Comparison of ENCODE assay signal across 13 cellular contexts in genomic region chr10:5887641-5888040, GRCh38. TPM values are rescaled to one million over a fixed set of nuclear protein-coding genes. Genes with fewer than 3 reads are reported as not detected.
DNase-seq lines count a peak whose midpoint lies in the region; ATAC-seq, FAIRE-seq and TF ChIP-seq lines count a peak whose summit lies in the region.
"Had no signal": no experiment of that assay in that cellular context is flagged by ENCODE, and none has a peak within 500 bp of the region (broad histone marks: within the 10 kb centered on the region; RNA-seq: fewer than 3 reads in every experiment).

No MANE protein-coding gene starts in this region.

- H3K9ac ChIP-seq in Karpas-422 (ENCODE audit: low read length) (peak overlapping the region; percentile 98), H1 (replicated peaks in 1 of 4; ENCODE audit: extremely low read depth in 1 of 4, low read depth in 3 of 4, low read length in 3 of 4) (no peak overlapping the region)

- CTCF ChIA-PET in H1 (lab: Charles Lee; ENCODE audit: partially characterized antibody): interaction anchor here (0.6 to 4.2 kb wide), 2 partner anchors 14 to 1692 kb away, joined by 3 to 25 read pairs; no protein-coding TSS in a partner anchor

- H4K5ac ChIP-seq in H1 (ENCODE audit: insufficient read length, low read depth, low read length): no peak overlapping the region

- H3K9me3 Mint-ChIP-seq in activated T-cell treated with anti-CD3 and anti-CD28 coated beads, Interleukin-2, amount 50 U/mL, for 4 hours: no peaks in the 10 kb centered on the region

- intact Hi-C loops in spleen (cut with DNase I; ENCODE audit: low total_unique reads) (no loop called here), testis (cut with DNase I; ENCODE audit: low total_unique reads) (no loop called here)

- H2BK5ac ChIP-seq in H1 (ENCODE audit: low read depth, low read length): no peak overlapping the region

- TF ChIP-seq POLR2A in H1 (IDR thresholded peaks at IDR 0.05; ENCODE audit: control extremely low read depth in 1 of 2, low read depth in 2 of 2, low read length in 2 of 2) (no peak), spleen (IDR thresholded peaks at IDR 0.05) (no peak), testis (IDR thresholded peaks at IDR 0.05) (no peak)

- H3K79me1 ChIP-seq in H1 (ENCODE audit: low read depth, low read length): peaks cover 21% of the 10 kb centered on the region

- peak overlapping the region; percentile 90 for H3K4me3 Mint-ChIP-seq in activated T-cell treated with anti-CD3 and anti-CD28 coated beads, Interleukin-2, amount 50 U/mL, for 4 hours

- peaks cover 33% of the 10 kb centered on the region for H3K36me3 Mint-ChIP-seq in activated T-cell treated with anti-CD3 and anti-CD28 coated beads, Interleukin-2, amount 50 U/mL, for 4 hours (ENCODE audit: insufficient read depth)

- H3K4me3 ChIP-seq in Karpas-422 (ENCODE audit: low read length) (peak overlapping the region; percentile 73; the same call in 1 of the 2 replicates), H1 (ENCODE audit: extremely low read depth in 1 of 4, insufficient read depth in 2 of 4, low read depth in 3 of 4, low read length in 4 of 4) (peak overlapping the region in 1 of 4 experiments; percentile 98; a peak in 1 of 8 replicates), spleen (peak overlapping the region in 1 of 8 donors; percentile 94), testis (no peak overlapping the region)

- no peak for DNase-seq in activated T-cell treated with anti-CD3 and anti-CD28 coated beads, Interleukin-2, amount 50 U/mL, for 4 hours
- DNase-seq in activated T-cell treated with anti-CD3 and anti-CD28 coated beads, Interleukin-2, amount 50 U/mL, for 1 hour: no peak
- DNase-seq in Karpas-422: no peak
- DNase-seq in H1 (ENCODE audit: low read depth in 1 of 2, low spot score in 2 of 2): no peak
- DNase-seq in spleen: peak; percentile 50
- no peak for DNase-seq in testis
- DNase-seq in DMS 273 treated with DMSO at 0.1 percent for 48 hours (lab: John Stamatoyannopoulos, UW): no peak
- DNase-seq: left lung, NCI-H1436 treated with DMSO at 0.1 percent for 48 hours had no signal

- peaks cover 13% of the 10 kb centered on the region for H3K23me2 ChIP-seq in H1 (ENCODE audit: low read depth, low read length)

- H3K56ac ChIP-seq in H1 (replicated peaks; ENCODE audit: insufficient read length, low read depth, low read length): no peak overlapping the region

- FAIRE-seq in H1 (lab: Jason Lieb, UNC): no peak
- FAIRE-seq: bronchial epithelial cell, endometrium, TTC549 had no signal

- H3K27me3 ChIP-seq in Karpas-422 (ENCODE audit: low read length): no peaks in the 10 kb centered on the region
- no peaks in the 10 kb centered on the region for H3K27me3 ChIP-seq in H1 (replicated peaks in 1 of 4; ENCODE audit: control insufficient read depth in 3 of 4, extremely low read depth in 1 of 4, insufficient read depth in 3 of 4, low read length in 3 of 4)
- H3K27me3 ChIP-seq in spleen (replicated peaks in 1 of 7): no peaks in the 10 kb centered on the region
- no peaks in the 10 kb centered on the region for H3K27me3 ChIP-seq in testis
- H3K27me3 ChIP-seq: left lung had no signal

- no peaks in the 10 kb centered on the region for H3K9me3 ChIP-seq in Karpas-422 (ENCODE audit: low read length)
- no peaks in the 10 kb centered on the region for H3K9me3 ChIP-seq in H1 (ENCODE audit: insufficient read depth in 2 of 2, low read depth in 1 of 2, low read length in 1 of 2)
- H3K9me3 ChIP-seq in spleen: no peaks in the 10 kb centered on the region
- H3K9me3 ChIP-seq in testis: no peaks in the 10 kb centered on the region
- H3K9me3 ChIP-seq: left lung had no signal

- peaks cover 56% of the 10 kb centered on the region for H3K79me2 ChIP-seq in Karpas-422 (ENCODE audit: low read length)
- H3K79me2 ChIP-seq in H1 (ENCODE audit: control insufficient read depth in 1 of 2, insufficient read depth in 2 of 2, low read length in 2 of 2): peaks cover 8 to 35% of the 10 kb centered on the region in 2 experiments

- no peak overlapping the region for H2BK15ac ChIP-seq in H1 (ENCODE audit: low read length)

- peaks cover 34% of the 10 kb centered on the region for H3K4me1 Mint-ChIP-seq in activated T-cell treated with anti-CD3 and anti-CD28 coated beads, Interleukin-2, amount 50 U/mL, for 4 hours (ENCODE audit: low read depth)

- H3K9me2 ChIP-seq in Karpas-422 (replicated peaks; ENCODE audit: insufficient read depth, low read length): no peaks in the 10 kb centered on the region

- no peak for TF ChIP-seq EP300 in H1 (IDR thresholded peaks at IDR 0.05; ENCODE audit: borderline replicate concordance in 1 of 2, low read depth in 2 of 2, low read length in 2 of 2)

- peak overlapping the region; percentile 89 for H3K4me2 ChIP-seq in Karpas-422 (ENCODE audit: low read depth, low read length, poor library complexity, severe bottlenecking)
- H3K4me2 ChIP-seq in H1 (ENCODE audit: insufficient read depth in 1 of 2, low read depth in 2 of 2, low read length in 2 of 2): peak overlapping the region; percentile 96 to 100; a peak in 2 of 4 replicates

- WGBS in H1 (ENCODE audit: extremely low coverage in 1 of 2, insufficient coverage in 1 of 2, insufficient read length in 1 of 2, insufficient replicate concordance in 2 of 2, low coverage in 1 of 2, low lambda C conversion rate in 2 of 2, missing lambda C conversion rate in 1 of 2), 2 experiments: 94% methylated on average over 4 of the region's 8 CpGs; no CpG with 5 or more reads in 1 of the 2 experiments
- 93 to 97% (median 95%) methylated on average over 8 of the region's 8 CpGs for WGBS in spleen, 5 donors
- 67 to 73% methylated on average over 8 of the region's 8 CpGs for WGBS in testis, 2 donors

- no peak overlapping the region for H2BK120ac ChIP-seq in H1 (replicated peaks; ENCODE audit: low read depth, low read length)

- H3K23ac ChIP-seq in H1 (ENCODE audit: insufficient read length): no peak overlapping the region

- POLR2A ChIA-PET in H1 (lab: Charles Lee; ENCODE audit: partially characterized antibody): interaction anchor here (1.5 to 4.4 kb wide), 4 partner anchors 14 to 77 kb away, joined by 4 to 17 read pairs (median 15); no protein-coding TSS in a partner anchor

- H3K27ac ChIP-seq in Karpas-422 (ENCODE audit: low read length) (no peak overlapping the region), H1 (ENCODE audit: low read depth, low read length) (no peak overlapping the region), spleen (no peak overlapping the region), testis (no peak overlapping the region)
- H3K27ac ChIP-seq: left lung had no signal

- H4K8ac ChIP-seq in H1 (ENCODE audit: extremely low read depth, insufficient read depth, low read length): no peak overlapping the region

- no peak overlapping the region for H2BK12ac ChIP-seq in H1 (ENCODE audit: low read depth, low read length)

- no peak for TF ChIP-seq RAD21 in H1 (IDR thresholded peaks at IDR 0.05 in 1 of 2, conservative IDR thresholded peaks at IDR 0.05 in 1 of 2; ENCODE audit: low read depth in 2 of 2, low read length in 2 of 2)

- H3K36me3 ChIP-seq in Karpas-422 (ENCODE audit: insufficient read depth, low read length): peaks cover 29% of the 10 kb centered on the region
- H3K36me3 ChIP-seq in H1 (ENCODE audit: control insufficient read depth in 2 of 4, insufficient read depth in 4 of 4, low read length in 3 of 4): peaks cover 9 to 44% (median 19%) of the 10 kb centered on the region in 4 experiments; a peak in 7 of 8 replicates
- H3K36me3 ChIP-seq in spleen: peaks cover 0 to 38% (median 13%) of the 10 kb centered on the region in 6 donors
- H3K36me3 ChIP-seq in testis (ENCODE audit: low read depth, missing control alignments): no peaks in the 10 kb centered on the region

- no peak overlapping the region for H2AK5ac ChIP-seq in H1 (ENCODE audit: low read depth, low read length)

- no peak overlapping the region for H3K14ac ChIP-seq in H1 (ENCODE audit: insufficient read length)

- no peak overlapping the region for H3K18ac ChIP-seq in H1 (ENCODE audit: extremely low read depth, low read length)

- no peak overlapping the region for H3K4ac ChIP-seq in H1 (replicated peaks; ENCODE audit: insufficient read length, low read depth, low read length)

- H2BK20ac ChIP-seq in H1 (ENCODE audit: low read length): no peak overlapping the region

- H3K27me3 Mint-ChIP-seq in activated T-cell treated with anti-CD3 and anti-CD28 coated beads, Interleukin-2, amount 50 U/mL, for 4 hours (ENCODE audit: low read depth): no peaks in the 10 kb centered on the region

- no peak for TF ChIP-seq CTCF in H1 (IDR thresholded peaks at IDR 0.05; ENCODE audit: control extremely low read depth in 1 of 3, insufficient read depth in 1 of 3, low read depth in 1 of 3, low read length in 3 of 3)
- no peak for TF ChIP-seq CTCF in spleen (IDR thresholded peaks at IDR 0.05 in 8 of 11, conservative IDR thresholded peaks at IDR 0.05 in 3 of 11)
- no peak for TF ChIP-seq CTCF in testis (IDR thresholded peaks at IDR 0.05)

- H2AFZ ChIP-seq in Karpas-422 (ENCODE audit: low read length): no peak overlapping the region
- no peak overlapping the region for H2AFZ ChIP-seq in H1 (ENCODE audit: low read length)

- no peak overlapping the region for H4K91ac ChIP-seq in H1 (replicated peaks; ENCODE audit: insufficient read length, low read length)

- no peak for ATAC-seq in activated T-cell treated with anti-CD3 and anti-CD28 coated beads, Interleukin-2, amount 50 U/mL, for 4 hours
- no peak for ATAC-seq in GM21717 (IDR thresholded peaks at IDR 0.05; ENCODE audit: unreplicated experiment)
- ATAC-seq: left lung had no signal

- peaks cover 11% of the 10 kb centered on the region; the same call in 1 of the 2 replicates for H4K20me1 ChIP-seq in Karpas-422 (ENCODE audit: insufficient read depth, low read depth, low read length)
- peaks cover 9 to 15% of the 10 kb centered on the region in 2 experiments for H4K20me1 ChIP-seq in H1 (replicated peaks in 1 of 2; ENCODE audit: control insufficient read depth in 1 of 2, insufficient read depth in 2 of 2, low read length in 2 of 2)

- H3K4me1 ChIP-seq in Karpas-422 (ENCODE audit: low read length) (peaks cover 29% of the 10 kb centered on the region), H1 (replicated peaks in 1 of 4; ENCODE audit: control insufficient read depth in 3 of 4, insufficient read depth in 4 of 4, low read length in 3 of 4) (peaks cover 5 to 14% (median 5%) of the 10 kb centered on the region in 4 experiments; a peak in 6 of 7 replicates), spleen (peaks cover 17 to 58% (median 42%) of the 10 kb centered on the region in 6 donors), testis (peaks cover 35% of the 10 kb centered on the region)

RNA-seq across cellular contexts. Expression of gene ANKRD16, which starts 2.1 kb away (rescaled TPM):
- total RNA-seq in activated T-cell treated with anti-CD3 and anti-CD28 coated beads, Interleukin-2, amount 50 U/mL, for 4 hours: 10 to 100 TPM in 2 of 3 donors, 1 to 10 TPM in 1; 9.6 to 11.9 (median 10.3) TPM
- total RNA-seq in Karpas-422 (2014; rRNA removed; shearing (Covaris generic); ENCODE audit: low replicate concordance): 12.8 and 29.5 TPM in 2 replicates
- total RNA-seq in H1 (2021; fragmentation: NEBNext Ultra II Directional; extraction: Animal tissue kit (Norgen Biotek cat#: 25700)): 7.7 and 8.2 TPM in 2 replicates
- polyA plus RNA-seq in H1 (2011; rRNA removed): 12.7 and 14.2 TPM in 2 replicates
- polyA plus RNA-seq in H1 (2011; cell fraction: cytosol; rRNA removed): 12.0 TPM
- polyA plus RNA-seq in H1 (2011; cell fraction: nucleus; rRNA removed): 29.1 TPM
- 4.8 to 9.1 TPM (median 8.1 TPM) in 4 replicates for polyA plus RNA-seq in H1 (2012, experiment 1 of 2)
- polyA plus RNA-seq in H1 (2012, experiment 2 of 2): 4.8 TPM
- 5.5 TPM for polyA plus RNA-seq in H1 (2013, experiment 1 of 2)
- polyA plus RNA-seq in H1 (2013, experiment 2 of 2): 5.1 TPM
- polyA minus RNA-seq in H1 (2011; rRNA and poly(A)+ RNA removed): 19.9 and 35.7 TPM in 2 replicates
- 10.9 TPM for polyA minus RNA-seq in H1 (2011; cell fraction: cytosol; rRNA and poly(A)+ RNA removed)
- 28.6 TPM for polyA minus RNA-seq in H1 (2011; cell fraction: nucleus; rRNA and poly(A)+ RNA removed)
- 10 to 100 TPM in 1 of 7 donors, 1 to 10 TPM in 6; 5.8 to 10.5 (median 6.8) TPM for total RNA-seq in spleen
- 1 to 10 TPM; 2.7 to 5.1 (median 4.3) TPM for polyA plus RNA-seq in spleen
- 10 to 100 TPM; 30.3 to 32.1 TPM for total RNA-seq in testis
- polyA plus RNA-seq in testis (ENCODE audit: insufficient read depth, low read depth, low replicate concordance): 14.2 TPM

RNA-seq across cellular contexts. Expression of gene FBH1, which starts 2.4 kb away (rescaled TPM):
- 10 to 100 TPM; 61.2 to 67.9 (median 62.7) TPM for total RNA-seq in activated T-cell treated with anti-CD3 and anti-CD28 coated beads, Interleukin-2, amount 50 U/mL, for 4 hours
- total RNA-seq in Karpas-422 (2014; rRNA removed; shearing (Covaris generic); ENCODE audit: low replicate concordance): 61.9 and 90.1 TPM in 2 replicates
- total RNA-seq in H1 (2021; fragmentation: NEBNext Ultra II Directional; extraction: Animal tissue kit (Norgen Biotek cat#: 25700)): 49.0 and 51.8 TPM in 2 replicates
- polyA plus RNA-seq in H1 (2011; rRNA removed) (31.1 and 42.2 TPM in 2 replicates), spleen (10 to 100 TPM; 33.4 to 47.8 (median 40.9) TPM), testis (ENCODE audit: insufficient read depth, low read depth, low replicate concordance) (91.6 TPM)
- polyA plus RNA-seq in H1 (2011; cell fraction: cytosol; rRNA removed): 40.1 TPM
- 131 TPM for polyA plus RNA-seq in H1 (2011; cell fraction: nucleus; rRNA removed)
- 34.3 to 44.6 TPM (median 42.2 TPM) in 4 replicates for polyA plus RNA-seq in H1 (2012, experiment 1 of 2)
- 10.6 TPM for polyA plus RNA-seq in H1 (2012, experiment 2 of 2)
- 23.4 TPM for polyA plus RNA-seq in H1 (2013, experiment 1 of 2)
- 22.8 TPM for polyA plus RNA-seq in H1 (2013, experiment 2 of 2)
- polyA minus RNA-seq in H1 (2011; rRNA and poly(A)+ RNA removed): 125 TPM in 2 replicates
- polyA minus RNA-seq in H1 (2011; cell fraction: cytosol; rRNA and poly(A)+ RNA removed): 54.8 TPM
- polyA minus RNA-seq in H1 (2011; cell fraction: nucleus; rRNA and poly(A)+ RNA removed): 104 TPM
- total RNA-seq in spleen (100 to 1,000 TPM; 101 to 118 (median 111) TPM), testis (100 to 1,000 TPM; 174 to 203 TPM)
